In genomic region chr3:57968499-57968898, GRCh38 we compare ENCODE assay signal across 22 cellular contexts.
"Had no signal": no experiment of that assay in that cellular context is flagged by ENCODE, and none has a peak within 500 bp of the region (broad histone marks: within the 10 kb centered on the region; RNA-seq: fewer than 3 reads in every experiment).

No MANE protein-coding gene starts in this region.

- H3K36me3 Mint-ChIP-seq: natural killer cell had no signal

- ATAC-seq: activated CD8-positive, alpha-beta T cell treated with anti-CD3 and anti-CD28 coated beads, Interleukin-2, amount 10 ng/mL, durations not matched to agents 7 days and 5 days; activated naive CD8-positive, alpha-beta T cell treated with anti-CD3 and anti-CD28 coated beads, Interleukin-2, amount 50 U/mL, for 24 hours; mucosa of descending colon; natural killer cell had no signal

- H3K27me3 ChIP-seq: esophagus muscularis mucosa, thyroid gland, uterus had no signal

- H3K27ac Mint-ChIP-seq: activated CD4-positive, alpha-beta T cell treated with anti-CD3 and anti-CD28 coated beads, Interleukin-2, amount 10 ng/mL, durations not matched to agents 7 days and 5 days; activated CD8-positive, alpha-beta T cell treated with anti-CD3 and anti-CD28 coated beads, Interleukin-2, amount 10 ng/mL, durations not matched to agents 7 days and 5 days; activated naive CD8-positive, alpha-beta T cell treated with anti-CD3 and anti-CD28 coated beads, Interleukin-2, amount 50 U/mL, for 24 hours; activated T-cell treated with anti-CD3 and anti-CD28 coated beads, Interleukin-2, amount 50 U/mL, for 24 hours; activated T-helper 2 cell treated with anti-CD3 and anti-CD28 coated beads, Interferon-gamma antibody, Interleukin-2, Interleukin-4, amounts not matched to agents 10 μg/mL and 5 μg/mL and 100 μg/mL, durations not matched to agents 14 hours and 24 hours and 36 hours; immature natural killer cell; natural killer cell had no signal

- H3K4me3 ChIP-seq: esophagus muscularis mucosa, left ventricle myocardium inferior, mucosa of descending colon, thyroid gland, uterus had no signal

- H3K27ac ChIP-seq: left ventricle myocardium inferior, thyroid gland had no signal

- DNase-seq: activated CD4-positive, alpha-beta T cell treated with anti-CD3 and anti-CD28 coated beads, Interleukin-2, amount 10 ng/mL, durations not matched to agents 7 days and 5 days; activated CD8-positive, alpha-beta T cell treated with anti-CD3 and anti-CD28 coated beads, Interleukin-2, amount 10 ng/mL, durations not matched to agents 7 days and 5 days; activated naive CD4-positive, alpha-beta T cell treated with Interleukin-2 at 50 U/mL for 16 hours; activated naive CD8-positive, alpha-beta T cell treated with anti-CD3 and anti-CD28 coated beads, Interleukin-2, amount 50 U/mL, for 24 hours; activated T-cell treated with anti-CD3 and anti-CD28 coated beads, Interleukin-2, amount 50 U/mL, for 24 hours; aorta; effector CD4-positive, alpha-beta T cell; immature natural killer cell; kidney glomerular epithelial cell; left ventricle myocardium inferior; mammary epithelial cell; mucosa of descending colon; natural killer cell; nucleus accumbens; stimulated activated CD4-positive, alpha-beta T cell treated with anti-CD3 and anti-CD28 coated beads, Interleukin-2, amount 100 ng/mL, for 24 hours; stimulated activated naive CD4-positive, alpha-beta T cell treated with Interleukin-2 at 50 U/mL for 16 hours; T1000; thyroid gland; uterus had no signal

- H3K9me3 Mint-ChIP-seq: activated naive CD8-positive, alpha-beta T cell treated with anti-CD3 and anti-CD28 coated beads, Interleukin-2, amount 50 U/mL, for 24 hours; activated T-cell treated with anti-CD3 and anti-CD28 coated beads, Interleukin-2, amount 50 U/mL, for 24 hours; activated T-helper 2 cell treated with anti-CD3 and anti-CD28 coated beads, Interferon-gamma antibody, Interleukin-2, Interleukin-4, amounts not matched to agents 10 μg/mL and 5 μg/mL and 100 μg/mL, durations not matched to agents 14 hours and 24 hours and 36 hours; central memory CD8-positive, alpha-beta T cell; natural killer cell had no signal

- H3K36me3 ChIP-seq: esophagus muscularis mucosa, left ventricle myocardium inferior, thyroid gland, uterus had no signal

- H3K27me3 Mint-ChIP-seq: activated CD4-positive, alpha-beta T cell treated with anti-CD3 and anti-CD28 coated beads, Interleukin-2, amount 10 ng/mL, durations not matched to agents 7 days and 5 days; activated naive CD8-positive, alpha-beta T cell treated with anti-CD3 and anti-CD28 coated beads, Interleukin-2, amount 50 U/mL, for 24 hours; activated T-cell treated with anti-CD3 and anti-CD28 coated beads, Interleukin-2, amount 50 U/mL, for 24 hours; central memory CD8-positive, alpha-beta T cell had no signal

- H3K9me3 ChIP-seq: esophagus muscularis mucosa, left ventricle myocardium inferior, mucosa of descending colon, thyroid gland, uterus had no signal

- H3K4me1 Mint-ChIP-seq: central memory CD8-positive, alpha-beta T cell; immature natural killer cell had no signal

- H3K4me3 Mint-ChIP-seq: activated CD4-positive, alpha-beta T cell treated with anti-CD3 and anti-CD28 coated beads, Interleukin-2, amount 10 ng/mL, durations not matched to agents 7 days and 5 days; activated CD8-positive, alpha-beta T cell treated with anti-CD3 and anti-CD28 coated beads, Interleukin-2, amount 10 ng/mL, durations not matched to agents 7 days and 5 days; activated naive CD8-positive, alpha-beta T cell treated with anti-CD3 and anti-CD28 coated beads, Interleukin-2, amount 50 U/mL, for 24 hours; activated T-cell treated with anti-CD3 and anti-CD28 coated beads, Interleukin-2, amount 50 U/mL, for 24 hours; central memory CD8-positive, alpha-beta T cell; immature natural killer cell; natural killer cell had no signal
